Comparison of ENCODE assay signal across 12 cellular contexts in genomic region chr18:8426401-8426800, GRCh38.
DNase-seq lines count a peak whose midpoint lies in the region; ATAC-seq and TF ChIP-seq lines count a peak whose summit lies in the region.
"Had no signal": no experiment of that assay in that cellular context is flagged by ENCODE, and none has a peak within 500 bp of the region (broad histone marks: within the 10 kb centered on the region; RNA-seq: fewer than 3 reads in every experiment).

No MANE protein-coding gene starts in this region.

- no peak overlapping the region for H3K27ac Mint-ChIP-seq in glutamatergic neuron (ENCODE audit: unreplicated experiment)
- H3K27ac Mint-ChIP-seq: activated naive CD8-positive, alpha-beta T cell; naive thymus-derived CD4-positive, alpha-beta T cell; T-helper 1 cell treated with Interleukin-12 subunit alpha and Interleukin-12 subunit beta and Interleukin-4 antibody, amounts not matched to agents 30 μg/mL and 1 μg/mL, for 36 hours had no signal

- no peaks in the 10 kb centered on the region for H3K9me3 ChIP-seq in PC-9 (ENCODE audit: insufficient read depth, low read depth)
- peaks cover 0 to 3% (median 0%) of the 10 kb centered on the region in 11 donors for H3K9me3 ChIP-seq in heart right ventricle

- CTCF ChIA-PET in PC-9 (lab: Charles Lee) = no interaction called here

- no peak overlapping the region for H3K27ac ChIP-seq in PC-9
- no peak overlapping the region for H3K27ac ChIP-seq in heart right ventricle

- H3K4me3 ChIP-seq in PC-9 (no peak overlapping the region), heart right ventricle (no peak overlapping the region)

- H3K27me3 Mint-ChIP-seq in glutamatergic neuron (ENCODE audit: unreplicated experiment) = peaks cover 6% of the 10 kb centered on the region
- H3K27me3 Mint-ChIP-seq: activated naive CD8-positive, alpha-beta T cell had no signal

- H3K27me3 ChIP-seq in PC-9 (ENCODE audit: insufficient read depth, low read depth) (no peaks in the 10 kb centered on the region), heart right ventricle (no peaks in the 10 kb centered on the region)

- no peaks in the 10 kb centered on the region for H3K79me2 ChIP-seq in PC-9 (ENCODE audit: low read depth)

- peaks cover 15% of the 10 kb centered on the region for H3K4me1 ChIP-seq in PC-9 (replicated peaks; ENCODE audit: insufficient read depth)
- peaks cover 0 to 10% (median 7%) of the 10 kb centered on the region in 9 donors for H3K4me1 ChIP-seq in heart right ventricle

- H4K20me1 ChIP-seq in PC-9 (ENCODE audit: insufficient read depth) = no peaks in the 10 kb centered on the region

- H3K36me3 ChIP-seq in PC-9 (ENCODE audit: low read depth) = no peaks in the 10 kb centered on the region
- H3K36me3 ChIP-seq in heart right ventricle = no peaks in the 10 kb centered on the region

- H3K4me1 Mint-ChIP-seq in glutamatergic neuron (ENCODE audit: low read depth, unreplicated experiment) = peaks cover 20% of the 10 kb centered on the region
- H3K4me1 Mint-ChIP-seq: naive thymus-derived CD4-positive, alpha-beta T cell had no signal

- H3F3A ChIP-seq in PC-9 (ENCODE audit: insufficient read depth, low read depth) = peaks cover 5% of the 10 kb centered on the region

- POLR2A ChIA-PET in PC-9 (lab: Charles Lee; ENCODE audit: unreplicated experiment) = no interaction called here

- no peaks in the 10 kb centered on the region for H3K9me2 ChIP-seq in PC-9 (ENCODE audit: insufficient read depth)

- H3K9me3 Mint-ChIP-seq in glutamatergic neuron (ENCODE audit: unreplicated experiment) = peaks cover 4% of the 10 kb centered on the region
- H3K9me3 Mint-ChIP-seq: T-helper 1 cell treated with Interleukin-12 subunit alpha and Interleukin-12 subunit beta and Interleukin-4 antibody, amounts not matched to agents 30 μg/mL and 1 μg/mL, for 36 hours had no signal

- H3K4me2 ChIP-seq in PC-9 = no peak overlapping the region

- H3K4me3 Mint-ChIP-seq in glutamatergic neuron (ENCODE audit: unreplicated experiment) = no peak overlapping the region
- H3K4me3 Mint-ChIP-seq: activated naive CD8-positive, alpha-beta T cell; naive thymus-derived CD4-positive, alpha-beta T cell; T-helper 1 cell treated with Interleukin-12 subunit alpha and Interleukin-12 subunit beta and Interleukin-4 antibody, amounts not matched to agents 30 μg/mL and 1 μg/mL, for 36 hours had no signal

- intact Hi-C loops in PC-9 (cut with micrococcal nuclease; ENCODE audit: unreplicated experiment) (loop anchor here (5.0 to 10.0 kb wide), 2 partner anchors 58 to 561 kb away; no protein-coding TSS in a partner anchor), heart right ventricle (cut with DNase I) (no loop called here)

- peak; percentile 57 for TF ChIP-seq CTCF in PC-9 (conservative IDR thresholded peaks at IDR 0.05)
- TF ChIP-seq CTCF in glutamatergic neuron (IDR thresholded peaks at IDR 0.05; ENCODE audit: partially characterized antibody, unreplicated experiment) = peak; percentile 62
- TF ChIP-seq CTCF in heart right ventricle (IDR thresholded peaks at IDR 0.05) = peak in 4 of 9 donors; percentile 7 to 31 (median 20)

- WGBS in heart right ventricle, 2 donors = 82 to 87% methylated on average over 13 of the region's 13 CpGs

- H2AFZ ChIP-seq in PC-9 = no peak overlapping the region

- no peaks in the 10 kb centered on the region for H3K36me3 Mint-ChIP-seq in glutamatergic neuron (ENCODE audit: unreplicated experiment)
- H3K36me3 Mint-ChIP-seq: activated naive CD8-positive, alpha-beta T cell; naive thymus-derived CD4-positive, alpha-beta T cell had no signal

- DNase-seq in stimulated activated CD4-positive, alpha-beta T cell treated with anti-CD3 and anti-CD28 coated beads, Interleukin-12 subunit alpha, Interleukin-12 subunit beta, amount 100 ng/mL, for 4 hours = peak; percentile 7
- DNase-seq in stimulated activated CD4-positive, alpha-beta T cell treated with anti-CD3 and anti-CD28 coated beads, Interleukin-1b, Interleukin-23, amount 100 ng/mL, for 48 hours = no peak
- DNase-seq in PC-9 = no peak
- DNase-seq in glutamatergic neuron = peak; percentile 63
- no peak for DNase-seq in heart right ventricle
- DNase-seq in EL = no peak
- DNase-seq: NCI-H2029 treated with DMSO at 0.1 percent for 48 hours had no signal

- no peak for ATAC-seq in HG02981 (IDR thresholded peaks at IDR 0.05; ENCODE audit: unreplicated experiment)
- ATAC-seq in heart right ventricle = no peak
- no peak for ATAC-seq in GM21528 (IDR thresholded peaks at IDR 0.05; ENCODE audit: low FRiP score, unreplicated experiment)
- ATAC-seq: naive thymus-derived CD4-positive, alpha-beta T cell had no signal

- BruUV-seq in PC-9 (replicated peaks; lab: Mats Ljungman, UMichigan) = no TSS peak

Comparison
In these comparisons a context has a peak if more than half of its experiments do, and no peak if none do; other contexts are left out.
1. DNase-seq: peak in stimulated activated CD4-positive, alpha-beta T cell treated with anti-CD3 and anti-CD28 coated beads, Interleukin-12 subunit alpha, Interleukin-12 subunit beta, amount 100 ng/mL, for 4 hours (single experiment) and glutamatergic neuron (single experiment); none in stimulated activated CD4-positive, alpha-beta T cell treated with anti-CD3 and anti-CD28 coated beads, Interleukin-1b, Interleukin-23, amount 100 ng/mL, for 48 hours (single experiment), PC-9 (0 of 2), heart right ventricle (0 of 2) and EL (single experiment).